Comparison of ENCODE assay signal across 1 cellular context in genomic region chr1:27001570-27002360, GRCh38.
TF ChIP-seq lines count a peak whose summit lies in the region.

No MANE protein-coding gene starts in this region.

TF ChIP-seq in WTC11, 78 proteins besides CTCF, POLR2A, EP300 and RAD21 (continued from another document):
- peak; percentile 52; the same call in 1 of the 2 replicates for TF ChIP-seq AR (CRISPR knock-in tag; IDR thresholded peaks at IDR 0.05)
- TF ChIP-seq ZNF671 (CRISPR knock-in tag; IDR thresholded peaks at IDR 0.05) = peak; percentile 46; the same call in 1 of the 2 replicates
- TF ChIP-seq FOXJ3 (CRISPR knock-in tag; IDR thresholded peaks at IDR 0.05; ENCODE audit: borderline replicate concordance) = no peak
- no peak for TF ChIP-seq AFF4 (CRISPR knock-in tag; IDR thresholded peaks at IDR 0.05; ENCODE audit: borderline replicate concordance)
- no peak for TF ChIP-seq FOXP1 (CRISPR knock-in tag; IDR thresholded peaks at IDR 0.05; ENCODE audit: borderline replicate concordance)
- no peak for TF ChIP-seq ARID4B (CRISPR knock-in tag; IDR thresholded peaks at IDR 0.05; ENCODE audit: borderline replicate concordance)
- 0 out of 2 replicates have a peak, but pooled peaks have one; percentile 7 for TF ChIP-seq NFATC4 (CRISPR knock-in tag; IDR thresholded peaks at IDR 0.05)
- no peak for TF ChIP-seq SP1 (CRISPR knock-in tag; conservative IDR thresholded peaks at IDR 0.05)
- TF ChIP-seq MAX (CRISPR knock-in tag; IDR thresholded peaks at IDR 0.05) = no peak
- TF ChIP-seq NFYB (CRISPR knock-in tag; conservative IDR thresholded peaks at IDR 0.05; ENCODE audit: low read depth) = no peak
- no peak for TF ChIP-seq SOX15 (CRISPR knock-in tag; IDR thresholded peaks at IDR 0.05)
- no peak for TF ChIP-seq ZNF512 (CRISPR knock-in tag; IDR thresholded peaks at IDR 0.05; ENCODE audit: borderline replicate concordance)
- no peak for TF ChIP-seq SMAD3 (CRISPR knock-in tag; IDR thresholded peaks at IDR 0.05; ENCODE audit: borderline replicate concordance)
- TF ChIP-seq NR1H2 (CRISPR knock-in tag; IDR thresholded peaks at IDR 0.05) = no peak
- no peak for TF ChIP-seq USF1 (CRISPR knock-in tag; IDR thresholded peaks at IDR 0.05)
- no peak for TF ChIP-seq ZBTB43 (CRISPR knock-in tag; IDR thresholded peaks at IDR 0.05)
- TF ChIP-seq NR2C2 (CRISPR knock-in tag; IDR thresholded peaks at IDR 0.05) = no peak
- no peak for TF ChIP-seq TP53 (CRISPR knock-in tag; IDR thresholded peaks at IDR 0.05)
- TF ChIP-seq GRHL2 (CRISPR knock-in tag; IDR thresholded peaks at IDR 0.05; ENCODE audit: insufficient replicate concordance, severe bottlenecking) = no peak
- TF ChIP-seq NR3C1 (CRISPR knock-in tag; conservative IDR thresholded peaks at IDR 0.05; ENCODE audit: low read depth) = no peak
- no peak for TF ChIP-seq ZSCAN18 (CRISPR knock-in tag; IDR thresholded peaks at IDR 0.05)
- TF ChIP-seq ATF6 (CRISPR knock-in tag; IDR thresholded peaks at IDR 0.05) = no peak
- TF ChIP-seq PREB (CRISPR knock-in tag; IDR thresholded peaks at IDR 0.05; ENCODE audit: borderline replicate concordance) = no peak
- no peak for TF ChIP-seq ETV6 (CRISPR knock-in tag; IDR thresholded peaks at IDR 0.05)
- no peak for TF ChIP-seq HMGA2 (CRISPR knock-in tag; IDR thresholded peaks at IDR 0.05)
- TF ChIP-seq E2F4 (CRISPR knock-in tag; IDR thresholded peaks at IDR 0.05; ENCODE audit: borderline replicate concordance, low read depth) = no peak
TF ChIP-seq in WTC11: peak in this region for 4.
